In genomic region chr1:23101891-23102688, GRCh38 we compare ENCODE assay signal across 10 cellular contexts.
DNase-seq lines count a peak whose midpoint lies in the region; ATAC-seq and TF ChIP-seq lines count a peak whose summit lies in the region.
"Had no signal": no experiment of that assay in that cellular context is flagged by ENCODE, and none has a peak within 500 bp of the region (broad histone marks: within the 10 kb centered on the region; RNA-seq: fewer than 3 reads in every experiment).

No MANE protein-coding gene starts in this region.

- TF ChIP-seq CTCF in heart left ventricle (IDR thresholded peaks at IDR 0.05): no peak

- H3K4me3 Mint-ChIP-seq in activated T-helper 1 cell treated with anti-CD3 and anti-CD28 coated beads, Interleukin-12 subunit alpha, Interleukin-12 subunit beta, Interleukin-2, Interleukin-4 antibody, amounts not matched to agents 30 ng/mL and 10 ng/mL and 1 ng/mL, durations not matched to agents 14 hours and 24 hours and 36 hours: no peak overlapping the region
- peak overlapping the region; percentile 61 for H3K4me3 Mint-ChIP-seq in stimulated activated effector memory CD8-positive, alpha-beta T cell treated with anti-CD3 and anti-CD28 coated beads, Interleukin-12 subunit alpha, Interleukin-12 subunit beta, amount 100 ng/mL, for 72 hours
- H3K4me3 Mint-ChIP-seq: stimulated activated naive B cell treated with anti-CD40 and anti-IgM and Interleukin-4, amounts not matched to agents 10 μg/mL and 1 μg/mL and 100 μg/mL, for 72 hours had no signal

- peaks cover 10% of the 10 kb centered on the region for H3K36me3 Mint-ChIP-seq in activated T-helper 1 cell treated with anti-CD3 and anti-CD28 coated beads, Interleukin-12 subunit alpha, Interleukin-12 subunit beta, Interleukin-2, Interleukin-4 antibody, amounts not matched to agents 30 ng/mL and 10 ng/mL and 1 ng/mL, durations not matched to agents 14 hours and 24 hours and 36 hours (ENCODE audit: low read depth)
- H3K36me3 Mint-ChIP-seq in stimulated activated effector memory CD8-positive, alpha-beta T cell treated with anti-CD3 and anti-CD28 coated beads, Interleukin-12 subunit alpha, Interleukin-12 subunit beta, amount 100 ng/mL, for 72 hours: peaks cover 14% of the 10 kb centered on the region

- no peaks in the 10 kb centered on the region for H3K27me3 ChIP-seq in heart left ventricle

- H3K27ac Mint-ChIP-seq in activated T-helper 1 cell treated with anti-CD3 and anti-CD28 coated beads, Interleukin-12 subunit alpha, Interleukin-12 subunit beta, Interleukin-2, Interleukin-4 antibody, amounts not matched to agents 30 ng/mL and 10 ng/mL and 1 ng/mL, durations not matched to agents 14 hours and 24 hours and 36 hours: peak overlapping the region; percentile 4
- H3K27ac Mint-ChIP-seq in stimulated activated effector memory CD8-positive, alpha-beta T cell treated with anti-CD3 and anti-CD28 coated beads, Interleukin-12 subunit alpha, Interleukin-12 subunit beta, amount 100 ng/mL, for 72 hours: peak overlapping the region; percentile 84
- H3K27ac Mint-ChIP-seq: stimulated activated naive B cell treated with anti-CD40 and anti-IgM and Interleukin-4, amounts not matched to agents 10 μg/mL and 1 μg/mL and 100 μg/mL, for 72 hours had no signal

- no peak overlapping the region for H3K4me3 ChIP-seq in heart left ventricle

- H3K9me3 Mint-ChIP-seq in activated T-helper 1 cell treated with anti-CD3 and anti-CD28 coated beads, Interleukin-12 subunit alpha, Interleukin-12 subunit beta, Interleukin-2, Interleukin-4 antibody, amounts not matched to agents 30 ng/mL and 10 ng/mL and 1 ng/mL, durations not matched to agents 14 hours and 24 hours and 36 hours: no peaks in the 10 kb centered on the region
- H3K9me3 Mint-ChIP-seq in stimulated activated effector memory CD8-positive, alpha-beta T cell treated with anti-CD3 and anti-CD28 coated beads, Interleukin-12 subunit alpha, Interleukin-12 subunit beta, amount 100 ng/mL, for 72 hours: no peaks in the 10 kb centered on the region
- H3K9me3 Mint-ChIP-seq: stimulated activated naive B cell treated with anti-CD40 and anti-IgM and Interleukin-4, amounts not matched to agents 10 μg/mL and 1 μg/mL and 100 μg/mL, for 72 hours had no signal

- 27 to 40% (median 29%) methylated on average over 3 of the region's 3 CpGs for WGBS in heart left ventricle, 4 donors

- peaks cover 0 to 29% (median 14%) of the 10 kb centered on the region in 9 donors for H3K36me3 ChIP-seq in heart left ventricle

- peak overlapping the region; percentile 4 to 83 (median 58) for H3K27ac ChIP-seq in heart left ventricle

- no peak for TF ChIP-seq POLR2A in heart left ventricle (IDR thresholded peaks at IDR 0.05)

- ATAC-seq in heart left ventricle (peak; percentile 56 to 74 (median 66)), HG03354 (IDR thresholded peaks at IDR 0.05; ENCODE audit: poor library complexity, severe bottlenecking, unreplicated experiment) (no peak)
- ATAC-seq in stimulated activated effector memory CD8-positive, alpha-beta T cell treated with anti-CD3 and anti-CD28 coated beads, Interleukin-12 subunit alpha, Interleukin-12 subunit beta, amount 100 ng/mL, for 72 hours: no peak
- ATAC-seq: stimulated activated naive B cell treated with anti-CD40 and anti-IgM and Interleukin-4, amounts not matched to agents 10 μg/mL and 1 μg/mL and 100 μg/mL, for 72 hours had no signal

- no peaks in the 10 kb centered on the region for H3K27me3 Mint-ChIP-seq in activated T-helper 1 cell treated with anti-CD3 and anti-CD28 coated beads, Interleukin-12 subunit alpha, Interleukin-12 subunit beta, Interleukin-2, Interleukin-4 antibody, amounts not matched to agents 30 ng/mL and 10 ng/mL and 1 ng/mL, durations not matched to agents 14 hours and 24 hours and 36 hours (ENCODE audit: insufficient read depth)
- H3K27me3 Mint-ChIP-seq: stimulated activated naive B cell treated with anti-CD40 and anti-IgM and Interleukin-4, amounts not matched to agents 10 μg/mL and 1 μg/mL and 100 μg/mL, for 72 hours had no signal

- DNase-seq in HS-5 (ENCODE audit: low read depth) (peak; percentile 64), heart left ventricle (peak in 1 of 5 donors; percentile 34), NCI-H146 treated with DMSO at 0.1 percent for 48 hours (lab: John Stamatoyannopoulos, UW; ENCODE audit: unreplicated experiment) (no peak)
- no peak for DNase-seq in activated T-helper 1 cell treated with anti-CD3 and anti-CD28 coated beads, Interleukin-12 subunit alpha, Interleukin-12 subunit beta, Interleukin-2, Interleukin-4 antibody, amounts not matched to agents 30 ng/mL and 10 ng/mL and 1 ng/mL, durations not matched to agents 14 hours and 24 hours and 36 hours (ENCODE audit: low spot score)
- DNase-seq in stimulated activated effector memory CD8-positive, alpha-beta T cell treated with anti-CD3 and anti-CD28 coated beads, Interleukin-12 subunit alpha, Interleukin-12 subunit beta, amount 100 ng/mL, for 72 hours (ENCODE audit: low spot score in 2 of 2): no peak
- DNase-seq in stimulated activated naive CD4-positive, alpha-beta T cell (lab: John Stamatoyannopoulos, UW): no peak
- DNase-seq: activated CD4-positive, alpha-beta T cell treated with anti-CD3 and anti-CD28 coated beads for 1 hour; NCI-H345; stimulated activated naive B cell treated with anti-CD40 and anti-IgM and Interleukin-4, amounts not matched to agents 10 μg/mL and 1 μg/mL and 100 μg/mL, for 72 hours had no signal

- peaks cover 49% of the 10 kb centered on the region for H3K4me1 Mint-ChIP-seq in activated T-helper 1 cell treated with anti-CD3 and anti-CD28 coated beads, Interleukin-12 subunit alpha, Interleukin-12 subunit beta, Interleukin-2, Interleukin-4 antibody, amounts not matched to agents 30 ng/mL and 10 ng/mL and 1 ng/mL, durations not matched to agents 14 hours and 24 hours and 36 hours (ENCODE audit: low read depth)
- H3K4me1 Mint-ChIP-seq in stimulated activated effector memory CD8-positive, alpha-beta T cell treated with anti-CD3 and anti-CD28 coated beads, Interleukin-12 subunit alpha, Interleukin-12 subunit beta, amount 100 ng/mL, for 72 hours: peaks cover 68% of the 10 kb centered on the region

- peaks cover 17 to 60% (median 52%) of the 10 kb centered on the region in 12 donors for H3K4me1 ChIP-seq in heart left ventricle

- no peaks in the 10 kb centered on the region for H3K9me3 ChIP-seq in heart left ventricle

- intact Hi-C loops in activated T-helper 1 cell treated with anti-CD3 and anti-CD28 coated beads, Interleukin-12 subunit alpha, Interleukin-12 subunit beta, Interleukin-2, Interleukin-4 antibody, amounts not matched to agents 30 ng/mL and 10 ng/mL and 1 ng/mL, durations not matched to agents 14 hours and 24 hours and 36 hours (cut with micrococcal nuclease): loop anchor here (2.0 kb wide), 2 partner anchors 17 to 83 kb away; partner anchors contain the start of gene KDM1A
- intact Hi-C loops in heart left ventricle (cut with DNase I): loop anchor here in 1 of 10 donors (5.0 kb wide), 1 partner anchor 65 kb away; the partner anchor contains the start of gene LUZP1

Comparison
In these comparisons a context has a peak if more than half of its experiments do, and no peak if none do; other contexts are left out.
1. ATAC-seq: peak in heart left ventricle (4 of 4); none in stimulated activated effector memory CD8-positive, alpha-beta T cell treated with anti-CD3 and anti-CD28 coated beads, Interleukin-12 subunit alpha, Interleukin-12 subunit beta, amount 100 ng/mL, for 72 hours (single experiment) and HG03354 (single experiment).